In genomic region chr2:143696651-143697050, GRCh38 we compare ENCODE assay signal across 16 cellular contexts.
A peak's percentile ranks its signal among the peaks of the same experiment; 100 is the strongest.
DNase-seq lines count a peak whose midpoint lies in the region; ATAC-seq and TF ChIP-seq lines count a peak whose summit lies in the region.
"Had no signal": no experiment of that assay in that cellular context is flagged by ENCODE, and none has a peak within 500 bp of the region (broad histone marks: within the 10 kb centered on the region; RNA-seq: fewer than 3 reads in every experiment).

No MANE protein-coding gene starts in this region.

- no peaks in the 10 kb centered on the region for H3K27me3 ChIP-seq in MM.1S (replicated peaks; ENCODE audit: insufficient read depth, low read length)
- H3K27me3 ChIP-seq: colonic mucosa, esophagus muscularis mucosa had no signal

- H3K9ac ChIP-seq in MM.1S (ENCODE audit: low read length): no peak overlapping the region

- peak; percentile 67 for ATAC-seq in GM18858 (IDR thresholded peaks at IDR 0.05; ENCODE audit: unreplicated experiment)
- peak; percentile 68 for ATAC-seq in GM21447 (IDR thresholded peaks at IDR 0.05; ENCODE audit: unreplicated experiment)
- ATAC-seq in HG02973 (IDR thresholded peaks at IDR 0.05; ENCODE audit: unreplicated experiment): peak; percentile 80
- ATAC-seq in left cardiac atrium: no peak
- ATAC-seq: activated T-cell treated with anti-CD3 and anti-CD28 coated beads, Interleukin-2, amount 50 U/mL, for 72 hours had no signal

- no peaks in the 10 kb centered on the region for H3K9me3 ChIP-seq in MM.1S (replicated peaks; ENCODE audit: insufficient read depth, low read length)
- H3K9me3 ChIP-seq: colonic mucosa, esophagus muscularis mucosa had no signal

- TF ChIP-seq CTCF in MM.1S (IDR thresholded peaks at IDR 0.05; ENCODE audit: low read length): no peak

- H2AFZ ChIP-seq in MM.1S (ENCODE audit: low read length): no peak overlapping the region

- H3K4me1 ChIP-seq in MM.1S (ENCODE audit: low read length): peaks cover 29% of the 10 kb centered on the region
- H3K4me1 ChIP-seq: colonic mucosa, esophagus muscularis mucosa had no signal

- intact Hi-C loops in left cardiac atrium (cut with DNase I): no loop called here

- no peaks in the 10 kb centered on the region for H3K9me2 ChIP-seq in MM.1S (replicated peaks; ENCODE audit: insufficient read depth, low read length)

- H3K36me3 ChIP-seq in MM.1S (replicated peaks; ENCODE audit: insufficient read depth, low read length): no peaks in the 10 kb centered on the region
- H3K36me3 ChIP-seq: colonic mucosa, esophagus muscularis mucosa had no signal

- no peak overlapping the region for H3K4me2 ChIP-seq in MM.1S (ENCODE audit: low read depth, low read length)

- peaks cover 5% of the 10 kb centered on the region; the same call in 1 of the 2 replicates for H3F3A ChIP-seq in MM.1S (ENCODE audit: insufficient read depth, low read length)

- DNase-seq in MM.1S: peak; percentile 12
- no peak for DNase-seq in COLO829 (ENCODE audit: low spot score)
- DNase-seq in activated CD4-positive, alpha-beta T cell treated with anti-CD3 and anti-CD28 coated beads for 48 hours: no peak
- DNase-seq in left cardiac atrium: no peak
- DNase-seq in mucosa of gallbladder (ENCODE audit: low spot score): no peak
- DNase-seq: activated T-cell treated with anti-CD3 and anti-CD28 coated beads, Interleukin-2, amount 50 U/mL, for 72 hours; colonic mucosa; Karpas-422; NCI-H2081 treated with DMSO at 0.1 percent for 48 hours; small intestine; SW 1271 had no signal

- no peak overlapping the region for H3K4me3 ChIP-seq in MM.1S (ENCODE audit: low read length)
- H3K4me3 ChIP-seq: colonic mucosa, esophagus muscularis mucosa, lung had no signal

- H3K27ac ChIP-seq in MM.1S (ENCODE audit: low read length): peak overlapping the region; percentile 62; the same call in 1 of the 2 replicates
- H3K27ac ChIP-seq: colonic mucosa, esophagus muscularis mucosa had no signal

- H4K20me1 ChIP-seq in MM.1S (ENCODE audit: insufficient read depth, low read length): no peaks in the 10 kb centered on the region

- no peaks in the 10 kb centered on the region for H3K79me2 ChIP-seq in MM.1S (ENCODE audit: low read length)

Comparison
In these comparisons a context has a peak if more than half of its experiments do, and no peak if none do; other contexts are left out.
1. ATAC-seq: peak in GM18858 (single experiment), GM21447 (single experiment) and HG02973 (single experiment); none in left cardiac atrium (0 of 2).